ENCODE assay signal across 10 cellular contexts in genomic region chr6:4806308-4807190, GRCh38.
"Had no signal": no experiment of that assay in that cellular context is flagged by ENCODE, and none has a peak within 500 bp of the region (broad histone marks: within the 10 kb centered on the region; RNA-seq: fewer than 3 reads in every experiment).

No MANE protein-coding gene starts in this region.

- H3K27me3 Mint-ChIP-seq: activated naive CD4-positive, alpha-beta T cell treated with anti-CD3 and anti-CD28 coated beads, Interleukin-2, amount 10 ng/mL, durations not matched to agents 7 days and 5 days; central memory CD8-positive, alpha-beta T cell; dendritic cell treated with granulocyte-macrophage colony-stimulating factor and Interleukin-4, amounts not matched to agents 40 ng/mL and 50 ng/mL, for 4 days; stimulated activated naive CD8-positive, alpha-beta T cell treated with anti-CD3 and anti-CD28 coated beads, Interleukin-15, Interleukin-2, amounts not matched to agents 100 ng/mL and 50 ng/mL, for 24 hours had no signal

- DNase-seq: activated T-cell treated with anti-CD3 and anti-CD28 coated beads for 4 hours had no signal

- H3K27me3 ChIP-seq: adrenal gland, ovary had no signal

- H3K36me3 ChIP-seq: adrenal gland, ovary had no signal

- H3K27ac Mint-ChIP-seq: activated naive CD4-positive, alpha-beta T cell treated with anti-CD3 and anti-CD28 coated beads, Interleukin-2, amount 10 ng/mL, durations not matched to agents 7 days and 5 days; activated T-helper 2 cell treated with anti-CD3 and anti-CD28 coated beads, Interferon-gamma antibody, Interleukin-2, Interleukin-4, amounts not matched to agents 10 μg/mL and 5 μg/mL and 100 μg/mL, durations not matched to agents 14 hours and 24 hours and 36 hours; dendritic cell treated with granulocyte-macrophage colony-stimulating factor and Interleukin-4, amounts not matched to agents 40 ng/mL and 50 ng/mL, for 4 days; stimulated activated naive CD8-positive, alpha-beta T cell treated with anti-CD3 and anti-CD28 coated beads, Interleukin-15, Interleukin-2, amounts not matched to agents 100 ng/mL and 50 ng/mL, for 24 hours; WTC11 had no signal

- H3K9me3 Mint-ChIP-seq: central memory CD8-positive, alpha-beta T cell; stimulated activated naive CD8-positive, alpha-beta T cell treated with anti-CD3 and anti-CD28 coated beads, Interleukin-15, Interleukin-2, amounts not matched to agents 100 ng/mL and 50 ng/mL, for 24 hours; WTC11 had no signal

- H3K36me3 Mint-ChIP-seq: activated naive CD4-positive, alpha-beta T cell treated with anti-CD3 and anti-CD28 coated beads, Interleukin-2, amount 10 ng/mL, durations not matched to agents 7 days and 5 days had no signal

- H3K9me3 ChIP-seq: adrenal gland had no signal

- H3K4me3 ChIP-seq: adrenal gland, ovary had no signal

- H3K4me3 Mint-ChIP-seq: activated naive CD4-positive, alpha-beta T cell treated with anti-CD3 and anti-CD28 coated beads, Interleukin-2, amount 10 ng/mL, durations not matched to agents 7 days and 5 days; central memory CD8-positive, alpha-beta T cell; dendritic cell treated with granulocyte-macrophage colony-stimulating factor and Interleukin-4, amounts not matched to agents 40 ng/mL and 50 ng/mL, for 4 days; neural crest cell; stimulated activated naive CD8-positive, alpha-beta T cell treated with anti-CD3 and anti-CD28 coated beads, Interleukin-15, Interleukin-2, amounts not matched to agents 100 ng/mL and 50 ng/mL, for 24 hours; WTC11 had no signal

- H3K27ac ChIP-seq: adrenal gland, ovary had no signal
